Comparison of ENCODE assay signal across 8 cellular contexts in genomic region chr7:134954197-134955082, GRCh38. TPM values are rescaled to one million over a fixed set of nuclear protein-coding genes. Genes with fewer than 3 reads are reported as not detected.
A peak's percentile ranks its signal among the peaks of the same experiment; 100 is the strongest.
DNase-seq lines count a peak whose midpoint lies in the region; ATAC-seq, FAIRE-seq and TF ChIP-seq lines count a peak whose summit lies in the region.

No MANE protein-coding gene starts in this region.

- H3K9me3 ChIP-seq in lung (ENCODE audit: control insufficient read depth in 2 of 2, insufficient read depth in 1 of 2, low read length in 1 of 2), result no peaks in the 10 kb centered on the region

- CTCF ChIA-PET in activated CD4-positive, alpha-beta T cell treated with anti-CD3 and anti-CD28 coated beads, Interleukin-2, amount 10 ng/mL, durations not matched to agents 7 days and 5 days (lab: Charles Lee), result interaction anchor here (1.8 to 2.0 kb wide), 2 partner anchors 9 to 252 kb away, joined by 5 read pairs; no protein-coding TSS in a partner anchor

- no peaks in the 10 kb centered on the region for H3K27me3 Mint-ChIP-seq in activated CD4-positive, alpha-beta T cell treated with anti-CD3 and anti-CD28 coated beads, Interleukin-2, amount 10 ng/mL, durations not matched to agents 7 days and 5 days

- no peak for FAIRE-seq in bronchial epithelial cell (lab: Jason Lieb, UNC)

- H3K27ac ChIP-seq in lung (ENCODE audit: low read depth in 1 of 2, low read length in 1 of 2), result peak overlapping the region in 1 of 2 donors; percentile 40

- no peak overlapping the region for H3K27ac Mint-ChIP-seq in activated CD4-positive, alpha-beta T cell treated with anti-CD3 and anti-CD28 coated beads, Interleukin-2, amount 10 ng/mL, durations not matched to agents 7 days and 5 days

- H3K4me3 ChIP-seq in bronchial epithelial cell (ENCODE audit: low read depth, low read length) (no peak overlapping the region), lung (no peak overlapping the region)

- POLR2A ChIA-PET in activated CD4-positive, alpha-beta T cell treated with anti-CD3 and anti-CD28 coated beads, Interleukin-2, amount 10 ng/mL, durations not matched to agents 7 days and 5 days (lab: Charles Lee), result no interaction called here

- H3K27me3 ChIP-seq in bronchial epithelial cell (ENCODE audit: control insufficient read depth, insufficient read depth, low read length), result no peaks in the 10 kb centered on the region
- H3K27me3 ChIP-seq in lung (ENCODE audit: control insufficient read depth, insufficient read depth), result no peaks in the 10 kb centered on the region

- no peaks in the 10 kb centered on the region for H3K9me3 Mint-ChIP-seq in activated CD4-positive, alpha-beta T cell treated with anti-CD3 and anti-CD28 coated beads, Interleukin-2, amount 10 ng/mL, durations not matched to agents 7 days and 5 days

- no peaks in the 10 kb centered on the region for H3K36me3 Mint-ChIP-seq in activated CD4-positive, alpha-beta T cell treated with anti-CD3 and anti-CD28 coated beads, Interleukin-2, amount 10 ng/mL, durations not matched to agents 7 days and 5 days (ENCODE audit: low read depth)

- H3K4me3 Mint-ChIP-seq in activated CD4-positive, alpha-beta T cell treated with anti-CD3 and anti-CD28 coated beads, Interleukin-2, amount 10 ng/mL, durations not matched to agents 7 days and 5 days, result no peak overlapping the region

- H3K36me3 ChIP-seq in bronchial epithelial cell (ENCODE audit: control insufficient read depth, insufficient read depth, low read length) (peaks cover 16% of the 10 kb centered on the region), lung (ENCODE audit: control insufficient read depth in 2 of 2, insufficient read depth in 2 of 2, low read length in 2 of 2) (peaks cover 22 to 54% of the 10 kb centered on the region in 2 donors)

- H3K4me1 ChIP-seq in lung (ENCODE audit: control insufficient read depth in 2 of 2, insufficient read depth in 2 of 2, low read length in 2 of 2), result no peaks in the 10 kb centered on the region

- no peak for ATAC-seq in lung (ENCODE audit: insufficient read depth, low FRiP score)
- no peak for ATAC-seq in GM18909 (IDR thresholded peaks at IDR 0.05; ENCODE audit: poor library complexity, unreplicated experiment)

- peaks cover 3% of the 10 kb centered on the region for H3K4me1 Mint-ChIP-seq in activated CD4-positive, alpha-beta T cell treated with anti-CD3 and anti-CD28 coated beads, Interleukin-2, amount 10 ng/mL, durations not matched to agents 7 days and 5 days

- WGBS in lung, 2 donors, result 40 to 50% methylated on average over 9 of the region's 9 CpGs

- peak; percentile 24 for DNase-seq in activated CD4-positive, alpha-beta T cell treated with anti-CD3 and anti-CD28 coated beads, Interleukin-2, amount 10 ng/mL, durations not matched to agents 7 days and 5 days
- no peak for DNase-seq in activated CD4-positive, alpha-beta T cell treated with anti-CD3 and anti-CD28 coated beads for 1 hour
- DNase-seq in NCI-H2081 treated with DMSO at 0.1 percent for 48 hours (lab: John Stamatoyannopoulos, UW) (peak; percentile 39), bronchial epithelial cell (ENCODE audit: low read depth) (peak; percentile 33), lung (ENCODE audit: low spot score) (no peak), OCI-M2 (lab: John Stamatoyannopoulos, UW; ENCODE audit: unreplicated experiment) (no peak)
- DNase-seq in effector CD8-positive, alpha-beta T cell (lab: John Stamatoyannopoulos, UW), result no peak

- peak; percentile 38 for TF ChIP-seq CTCF in bronchial epithelial cell (IDR thresholded peaks at IDR 0.05; ENCODE audit: insufficient read depth, low read length, severe bottlenecking)
- TF ChIP-seq CTCF in lung (IDR thresholded peaks at IDR 0.05; ENCODE audit: control extremely low read depth, extremely low read depth), result peak; percentile 34

RNA-seq across cellular contexts. Expression of gene AGBL3, which starts 31.9 kb away (rescaled TPM):
- total RNA-seq in activated CD4-positive, alpha-beta T cell treated with anti-CD3 and anti-CD28 coated beads, Interleukin-2, amount 10 ng/mL, durations not matched to agents 7 days and 5 days, result 1 to 10 TPM; 1.9 TPM
- total RNA-seq in bronchial epithelial cell (1.8 and 2.7 TPM in 2 replicates), lung (1 to 10 TPM; 3.6 to 5.2 TPM)
- 1 to 10 TPM; 1.3 to 2.0 TPM for polyA plus RNA-seq in lung

Comparison
In these comparisons a context has a peak if more than half of its experiments do, and no peak if none do; other contexts are left out.
1. DNase-seq: peak in activated CD4-positive, alpha-beta T cell treated with anti-CD3 and anti-CD28 coated beads, Interleukin-2, amount 10 ng/mL, durations not matched to agents 7 days and 5 days (single experiment), NCI-H2081 treated with DMSO at 0.1 percent for 48 hours (single experiment) and bronchial epithelial cell (single experiment); none in activated CD4-positive, alpha-beta T cell treated with anti-CD3 and anti-CD28 coated beads for 1 hour (single experiment), lung (single experiment), OCI-M2 (single experiment) and effector CD8-positive, alpha-beta T cell (single experiment).